In genomic region chr7:137574836-137575235, GRCh38 we compare ENCODE assay signal across 28 cellular contexts.
"Had no signal": no experiment of that assay in that cellular context is flagged by ENCODE, and none has a peak within 500 bp of the region (broad histone marks: within the 10 kb centered on the region; RNA-seq: fewer than 3 reads in every experiment).

No MANE protein-coding gene starts in this region.

- H3K27me3 Mint-ChIP-seq: progenitor cell of endocrine pancreas, type B pancreatic cell had no signal

- H3K27ac Mint-ChIP-seq: immature natural killer cell; naive thymus-derived CD4-positive, alpha-beta T cell; nephron; progenitor cell of endocrine pancreas; stimulated activated effector memory CD8-positive, alpha-beta T cell treated with anti-CD3 and anti-CD28 coated beads, Interleukin-12 subunit alpha, Interleukin-12 subunit beta, amount 100 ng/mL, for 72 hours; type B pancreatic cell had no signal

- H3K4me3 ChIP-seq: coronary artery, esophagus squamous epithelium, lung, neural progenitor cell, smooth muscle cell, stomach, testis, tibial artery had no signal

- H3K9me3 ChIP-seq: esophagus squamous epithelium, stomach, testis, tibial artery had no signal

- H2AFZ ChIP-seq: neural progenitor cell, parathyroid adenoma had no signal

- H3K36me3 ChIP-seq: esophagus squamous epithelium, neural progenitor cell, stomach, tibial artery had no signal

- H3K4me3 Mint-ChIP-seq: immature natural killer cell; naive thymus-derived CD4-positive, alpha-beta T cell; nephron; neural progenitor cell; stimulated activated effector memory CD8-positive, alpha-beta T cell treated with anti-CD3 and anti-CD28 coated beads, Interleukin-12 subunit alpha, Interleukin-12 subunit beta, amount 100 ng/mL, for 72 hours; type B pancreatic cell had no signal

- H3K27me3 ChIP-seq: esophagus squamous epithelium, neural progenitor cell, stomach, testis, tibial artery had no signal

- H3K4me1 ChIP-seq: esophagus squamous epithelium, neural progenitor cell, parathyroid adenoma, stomach, testis had no signal

- H3K4me2 ChIP-seq: neural progenitor cell, smooth muscle cell had no signal

- H3K27ac ChIP-seq: coronary artery, esophagus squamous epithelium, neural progenitor cell, parathyroid adenoma, stomach, testis, tibial artery had no signal

- ATAC-seq: naive thymus-derived CD4-positive, alpha-beta T cell; sciatic nerve; stimulated activated effector memory CD8-positive, alpha-beta T cell treated with anti-CD3 and anti-CD28 coated beads, Interleukin-12 subunit alpha, Interleukin-12 subunit beta, amount 100 ng/mL, for 72 hours had no signal

- H3K36me3 Mint-ChIP-seq: immature natural killer cell; naive thymus-derived CD4-positive, alpha-beta T cell; neural progenitor cell; stimulated activated effector memory CD8-positive, alpha-beta T cell treated with anti-CD3 and anti-CD28 coated beads, Interleukin-12 subunit alpha, Interleukin-12 subunit beta, amount 100 ng/mL, for 72 hours; type B pancreatic cell had no signal

- H3K9me3 Mint-ChIP-seq: nephron; neural progenitor cell; stimulated activated effector memory CD8-positive, alpha-beta T cell treated with anti-CD3 and anti-CD28 coated beads, Interleukin-12 subunit alpha, Interleukin-12 subunit beta, amount 100 ng/mL, for 72 hours had no signal

- H3K4me1 Mint-ChIP-seq: immature natural killer cell; naive thymus-derived CD4-positive, alpha-beta T cell; stimulated activated effector memory CD8-positive, alpha-beta T cell treated with anti-CD3 and anti-CD28 coated beads, Interleukin-12 subunit alpha, Interleukin-12 subunit beta, amount 100 ng/mL, for 72 hours had no signal

- DNase-seq: dermis blood vessel endothelial cell; effector memory CD4-positive, alpha-beta T cell; erythroblast; esophagus squamous epithelium; hypothalamus; immature natural killer cell; islet precursor cell; kidney glomerular epithelial cell; mesenchymal stem cell; midbrain; naive thymus-derived CD4-positive, alpha-beta T cell; stimulated activated CD4-positive, alpha-beta T cell treated with anti-CD3 and anti-CD28 coated beads, Interleukin-12 subunit alpha, Interleukin-12 subunit beta, amount 100 ng/mL, for 4 hours; stimulated activated CD4-positive, alpha-beta T cell treated with anti-CD3 and anti-CD28 coated beads, Interleukin-1b, Interleukin-23, amount 100 ng/mL, for 48 hours; stimulated activated CD4-positive, alpha-beta T cell treated with anti-CD3 and anti-CD28 coated beads, Interleukin-4, amount 100 ng/mL, for 24 hours; stimulated activated naive CD4-positive, alpha-beta T cell treated with Interleukin-2 at 50 U/mL for 16 hours; stomach; testis; tibial artery had no signal

- H3K9ac ChIP-seq: neural progenitor cell, parathyroid adenoma had no signal
